Comparison of ENCODE assay signal across 22 cellular contexts in genomic region chr11:22392561-22392960, GRCh38. TPM values are rescaled to one million over a fixed set of nuclear protein-coding genes. Genes with fewer than 3 reads are reported as not detected.
"Had no signal": no experiment of that assay in that cellular context is flagged by ENCODE, and none has a peak within 500 bp of the region (broad histone marks: within the 10 kb centered on the region; RNA-seq: fewer than 3 reads in every experiment).

No MANE protein-coding gene starts in this region.

- DNase-seq: activated B cell treated with CpG ODN at 0.5 μM for 24 hours; activated CD4-positive, alpha-beta T cell treated with anti-CD3 and anti-CD28 coated beads for 1 hour; activated CD4-positive, alpha-beta T cell treated with anti-CD3 and anti-CD28 coated beads, Interleukin-2, amount 10 ng/mL, durations not matched to agents 24 days and 14 days; activated CD4-positive, alpha-beta T cell treated with anti-CD3 and anti-CD28 coated beads, Interleukin-2, amount 50 U/mL, for 48 hours; activated gamma-delta T cell treated with Interleukin-2 at 50 U/mL for 16 hours; activated naive CD4-positive, alpha-beta T cell treated with anti-CD3 and anti-CD28 coated beads, Interleukin-2, amount 10 ng/mL, durations not matched to agents 7 days and 5 days; activated naive CD8-positive, alpha-beta T cell treated with anti-CD3 and anti-CD28 coated beads for 36 hours; activated T-cell treated with anti-CD3 and anti-CD28 coated beads, Interleukin-2, amount 50 U/mL, for 48 hours; adrenal gland; anterior cingulate cortex; caudate nucleus; Karpas-422; NCI-H146; NCI-H187 treated with DMSO at 0.1 percent for 48 hours; NCI-H2081 treated with DMSO at 0.1 percent for 48 hours; NCI-H446; NCI-H524; PC-3; SIG-M5; T-helper 2 cell; T1000 had no signal

- ATAC-seq: activated T-helper 17 cell treated with anti-CD3 and anti-CD28 coated beads, Interleukin-2, amount 50 U/mL, for 72 hours; PC-3 had no signal

- H3K4me3 ChIP-seq: adrenal gland had no signal

RNA-seq across cellular contexts. Expression of gene SLC17A6, which starts 54.4 kb away (rescaled TPM):
- total RNA-seq: activated B cell treated with CpG ODN at 0.5 μM for 24 hours; activated CD4-positive, alpha-beta T cell treated with anti-CD3 and anti-CD28 coated beads, Interleukin-2, amount 10 ng/mL, durations not matched to agents 24 days and 14 days; activated naive CD8-positive, alpha-beta T cell treated with anti-CD3 and anti-CD28 coated beads for 36 hours; activated T-helper 17 cell treated with anti-CD3 and anti-CD28 coated beads, Interleukin-2, amount 50 U/mL, for 72 hours; adrenal gland; PC-3 had no signal
